ENCODE assay signal across 9 cellular contexts in genomic region chr3:111582114-111582461, GRCh38. TPM values are rescaled to one million over a fixed set of nuclear protein-coding genes. Genes with fewer than 3 reads are reported as not detected.
DNase-seq lines count a peak whose midpoint lies in the region; ATAC-seq and TF ChIP-seq lines count a peak whose summit lies in the region.
"Had no signal": no experiment of that assay in that cellular context is flagged by ENCODE, and none has a peak within 500 bp of the region (broad histone marks: within the 10 kb centered on the region; RNA-seq: fewer than 3 reads in every experiment).

No MANE protein-coding gene starts in this region.

- ATAC-seq in natural killer cell (no peak), T-helper 17 cell (no peak), HG03565 (IDR thresholded peaks at IDR 0.05; ENCODE audit: unreplicated experiment) (no peak)
- ATAC-seq in natural killer cell treated with Interleukin-12 subunit alpha and Interleukin-12 subunit beta and Interleukin-15 and Interleukin-18, amount 100 ng/mL, for 72 hours: no peak

- no peaks in the 10 kb centered on the region for H3K9me3 Mint-ChIP-seq in natural killer cell
- no peaks in the 10 kb centered on the region for H3K9me3 Mint-ChIP-seq in natural killer cell treated with Interleukin-12 subunit alpha and Interleukin-12 subunit beta and Interleukin-15 and Interleukin-18, amount 100 ng/mL, for 72 hours

- H3K27me3 Mint-ChIP-seq in natural killer cell (ENCODE audit: low read depth in 2 of 2) (no peaks in the 10 kb centered on the region), T-helper 17 cell (no peaks in the 10 kb centered on the region)
- no peaks in the 10 kb centered on the region for H3K27me3 Mint-ChIP-seq in natural killer cell treated with Interleukin-12 subunit alpha and Interleukin-12 subunit beta and Interleukin-15 and Interleukin-18, amount 100 ng/mL, for 72 hours

- DNase-seq in natural killer cell (no peak), T-helper 17 cell (no peak), foreskin fibroblast (peak; percentile 74 to 79), NCI-H187 treated with DMSO at 0.1 percent for 48 hours (lab: John Stamatoyannopoulos, UW) (no peak), DMS153 treated with DMSO at 0.1 percent for 48 hours (lab: John Stamatoyannopoulos, UW; ENCODE audit: unreplicated experiment) (no peak), BE2C (no peak)
- no peak for DNase-seq in natural killer cell treated with Interleukin-12 subunit alpha and Interleukin-12 subunit beta and Interleukin-15 and Interleukin-18, amount 100 ng/mL, for 72 hours (ENCODE audit: low spot score)
- DNase-seq: DMS79 treated with DMSO at 0.1 percent for 48 hours had no signal

- H3K4me1 Mint-ChIP-seq in natural killer cell (peaks cover 51 to 52% of the 10 kb centered on the region in 2 donors), T-helper 17 cell (peaks cover 41% of the 10 kb centered on the region)
- H3K4me1 Mint-ChIP-seq in natural killer cell treated with Interleukin-12 subunit alpha and Interleukin-12 subunit beta and Interleukin-15 and Interleukin-18, amount 100 ng/mL, for 72 hours (ENCODE audit: low read depth in 2 of 2): peaks cover 57% of the 10 kb centered on the region in 2 donors

- no peak for TF ChIP-seq CTCF in natural killer cell (IDR thresholded peaks at IDR 0.05)
- no peak for TF ChIP-seq CTCF in foreskin fibroblast (IDR thresholded peaks at IDR 0.05; ENCODE audit: low read depth, low read length)
- TF ChIP-seq CTCF in BE2C (IDR thresholded peaks at IDR 0.05; ENCODE audit: low read depth, low read length): no peak

- H3K27ac Mint-ChIP-seq in natural killer cell: peak overlapping the region; percentile 23 to 69
- peak overlapping the region in 1 of 2 donors; percentile 62 for H3K27ac Mint-ChIP-seq in natural killer cell treated with Interleukin-12 subunit alpha and Interleukin-12 subunit beta and Interleukin-15 and Interleukin-18, amount 100 ng/mL, for 72 hours
- H3K27ac Mint-ChIP-seq in T-helper 17 cell: peak overlapping the region; percentile 46

- no peaks in the 10 kb centered on the region for H3K36me3 ChIP-seq in BE2C

- H3K4me3 Mint-ChIP-seq in natural killer cell: no peak overlapping the region
- no peak overlapping the region for H3K4me3 Mint-ChIP-seq in natural killer cell treated with Interleukin-12 subunit alpha and Interleukin-12 subunit beta and Interleukin-15 and Interleukin-18, amount 100 ng/mL, for 72 hours
- H3K4me3 Mint-ChIP-seq in T-helper 17 cell: no peak overlapping the region

- no peaks in the 10 kb centered on the region; the same call in 1 of the 2 replicates for H3K27me3 ChIP-seq in BE2C

- H3K36me3 Mint-ChIP-seq in natural killer cell (peaks cover 5% of the 10 kb centered on the region), T-helper 17 cell (ENCODE audit: low read depth) (peaks cover 25% of the 10 kb centered on the region)
- peaks cover 67% of the 10 kb centered on the region for H3K36me3 Mint-ChIP-seq in natural killer cell treated with Interleukin-12 subunit alpha and Interleukin-12 subunit beta and Interleukin-15 and Interleukin-18, amount 100 ng/mL, for 72 hours

- no peaks in the 10 kb centered on the region for H3K4me1 ChIP-seq in BE2C

- intact Hi-C loops in natural killer cell (cut with micrococcal nuclease): no loop called here

- H3K4me3 ChIP-seq in foreskin fibroblast (ENCODE audit: low read depth in 1 of 2, low read length in 2 of 2) (no peak overlapping the region), BE2C (ENCODE audit: low read depth, low read length) (no peak overlapping the region)

- H3K9me3 ChIP-seq in T-helper 17 cell (ENCODE audit: control insufficient read depth, low read length, poor library complexity, severe bottlenecking): no peaks in the 10 kb centered on the region
- H3K9me3 ChIP-seq in BE2C: no peaks in the 10 kb centered on the region

RNA-seq across cellular contexts. Expression of gene ZBED2, which starts 13.1 kb away (rescaled TPM):
- total RNA-seq in natural killer cell (under 1 TPM in 1 of 3 donors, not detected in 2; 0.26 TPM), T-helper 17 cell (under 1 TPM; 0.12 to 0.13 TPM)
- 10 to 100 TPM in 1 of 2 donors, 1 to 10 TPM in 1; 5.7 to 70.2 TPM for total RNA-seq in natural killer cell treated with Interleukin-12 subunit alpha and Interleukin-12 subunit beta and Interleukin-15 and Interleukin-18, amount 100 ng/mL, for 72 hours
- not detected for polyA plus RNA-seq in BE2C (2012; ENCODE audit: insufficient read depth, insufficient read length, low read depth)

RNA-seq across cellular contexts. Expression of gene CD96, which starts 40.1 kb away (rescaled TPM):
- total RNA-seq in natural killer cell (100 to 1,000 TPM; 146 to 191 (median 166) TPM), T-helper 17 cell (100 to 1,000 TPM; 190 to 201 TPM)
- 100 to 1,000 TPM; 152 to 168 TPM for total RNA-seq in natural killer cell treated with Interleukin-12 subunit alpha and Interleukin-12 subunit beta and Interleukin-15 and Interleukin-18, amount 100 ng/mL, for 72 hours
- 1.8 TPM for polyA plus RNA-seq in BE2C (2012; ENCODE audit: insufficient read depth, insufficient read length, low read depth)

Comparison
In these comparisons a context has a peak if more than half of its experiments do, and no peak if none do; other contexts are left out.
1. RNA of gene ZBED2, which starts 13.1 kb away (total RNA-seq): 5.7 to 70.2 TPM in natural killer cell treated with Interleukin-12 subunit alpha and Interleukin-12 subunit beta and Interleukin-15 and Interleukin-18, amount 100 ng/mL, for 72 hours; 0.12 to 0.13 TPM in T-helper 17 cell and 0.26 TPM in natural killer cell; every median in the first group is over 4 times any median in the second.
2. DNase-seq: peak in foreskin fibroblast (2 of 2); none in natural killer cell (single experiment), natural killer cell treated with Interleukin-12 subunit alpha and Interleukin-12 subunit beta and Interleukin-15 and Interleukin-18, amount 100 ng/mL, for 72 hours (single experiment), T-helper 17 cell (0 of 3), NCI-H187 treated with DMSO at 0.1 percent for 48 hours (single experiment), DMS153 treated with DMSO at 0.1 percent for 48 hours (single experiment) and BE2C (single experiment).